8 cellular contexts compared by ENCODE assay signal in the genomic region with DNA sequence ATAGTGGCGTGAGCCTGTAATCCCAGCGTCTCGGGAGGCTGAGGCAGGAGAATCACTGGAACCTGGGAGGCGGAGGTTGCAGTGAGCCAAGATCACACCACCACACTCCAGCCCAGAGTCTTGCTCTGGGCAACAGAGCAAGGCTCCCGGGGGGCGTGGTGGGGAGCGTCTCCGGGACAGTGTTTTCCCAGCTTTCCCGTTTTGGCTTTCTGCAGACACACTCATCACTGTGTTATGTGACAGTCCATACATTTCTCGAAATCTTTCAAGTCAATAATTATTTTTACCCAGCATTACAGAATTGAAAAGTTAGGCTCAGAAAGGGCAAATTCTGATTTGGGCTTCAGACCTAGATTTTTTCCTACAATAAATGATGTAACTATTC. TPM values are rescaled to one million over a fixed set of nuclear protein-coding genes. Genes with fewer than 3 reads are reported as not detected.
DNase-seq lines count a peak whose midpoint lies in the region; ATAC-seq and TF ChIP-seq lines count a peak whose summit lies in the region.

No MANE protein-coding gene starts in this region.

- peaks cover 16% of the 10 kb centered on the region for H3K4me1 Mint-ChIP-seq in WTC11

- peaks cover 10% of the 10 kb centered on the region for H3K36me3 Mint-ChIP-seq in WTC11

- POLR2A ChIA-PET in WTC11 (lab: Charles Lee): interaction anchor here (1.4 kb wide), 1 partner anchor 45 kb away, joined by 5 read pairs; the partner anchor contains the start of gene MALAT1

- no peak for ATAC-seq in WTC11

- peak overlapping the region; percentile 72 for H3K4me3 Mint-ChIP-seq in WTC11

- H3K27ac ChIP-seq in skeletal muscle tissue (ENCODE audit: low read depth, low read length): peak overlapping the region; percentile 90

- peaks cover 16 to 20% (median 20%) of the 10 kb centered on the region in 3 donors for H3K4me1 ChIP-seq in skeletal muscle tissue (ENCODE audit: control insufficient read depth in 3 of 3, insufficient read depth in 3 of 3, low read length in 3 of 3)

- DNase-seq in WTC11 (ENCODE audit: low spot score): no peak
- peak; percentile 61 for DNase-seq in glomerular visceral epithelial cell (ENCODE audit: extremely low spot score)
- no peak for DNase-seq in activated effector memory CD4-positive, alpha-beta T cell treated with Interleukin-2 at 50 U/mL for 16 hours
- DNase-seq in kidney tubule cell (ENCODE audit: low spot score): no peak
- no peak for DNase-seq in NCI-H128 (lab: John Stamatoyannopoulos, UW; ENCODE audit: unreplicated experiment)
- no peak for DNase-seq in activated CD4-positive, CD25-positive, alpha-beta regulatory T cell treated with anti-CD3 and anti-CD28 coated beads, Interleukin-2, amount 50 U/mL, for 72 hours

- H3K36me3 ChIP-seq in skeletal muscle tissue (ENCODE audit: control insufficient read depth in 3 of 3, insufficient read depth in 3 of 3, low read length in 3 of 3): no peaks in the 10 kb centered on the region

- CTCF ChIA-PET in WTC11 (lab: Charles Lee): interaction anchor here (1.7 kb wide), 1 partner anchor 22 kb away, joined by 4 read pairs; no protein-coding TSS in a partner anchor

- H3K27ac Mint-ChIP-seq in WTC11: no peak overlapping the region

- H3K27me3 ChIP-seq in skeletal muscle tissue (ENCODE audit: control insufficient read depth in 3 of 3, insufficient read depth in 3 of 3, low read length in 3 of 3): no peaks in the 10 kb centered on the region

- TF ChIP-seq CTCF in WTC11 (IDR thresholded peaks at IDR 0.05): no peak

- H3K4me3 ChIP-seq in GM08714 (ENCODE audit: low read length) (peak overlapping the region; percentile 81; the same call in 1 of the 2 replicates), skeletal muscle tissue (ENCODE audit: low read length in 3 of 3) (peak overlapping the region; percentile 69 to 89 (median 82))

- H3K9me3 Mint-ChIP-seq in WTC11: peaks cover 9% of the 10 kb centered on the region

- H3K9me3 ChIP-seq in skeletal muscle tissue (ENCODE audit: control insufficient read depth in 3 of 3, low read length in 3 of 3): no peaks in the 10 kb centered on the region

- peaks cover 76% of the 10 kb centered on the region for H3K27me3 Mint-ChIP-seq in WTC11 (ENCODE audit: low read depth)

- H3K9ac ChIP-seq in skeletal muscle tissue (ENCODE audit: low read depth in 1 of 3, low read length in 3 of 3): peak overlapping the region; percentile 77 to 89 (median 81)

TF ChIP-seq in WTC11, 78 proteins besides CTCF, POLR2A, EP300 and RAD21:
- TF ChIP-seq ZNF138 (CRISPR knock-in tag; conservative IDR thresholded peaks at IDR 0.05): no peak
- TF ChIP-seq ZNF532 (CRISPR knock-in tag; IDR thresholded peaks at IDR 0.05; ENCODE audit: borderline replicate concordance): no peak
TF ChIP-seq in WTC11: peak in this region for 0.

RNA-seq across cellular contexts. Expression of gene NEAT1, which starts 31.7 kb away (rescaled TPM):
- total RNA-seq in WTC11 (2021) (28.7 to 38.1 TPM (median 31.7 TPM) in 3 replicates), skeletal muscle tissue (26.1 TPM)

RNA-seq across cellular contexts. Expression of gene MALAT1, which starts 44.5 kb away (rescaled TPM):
- total RNA-seq in WTC11 (2021) (1,830 to 2,350 TPM (median 2,261 TPM) in 3 replicates), skeletal muscle tissue (7,794 TPM)
